8 cellular contexts compared by ENCODE assay signal in the genomic region with DNA sequence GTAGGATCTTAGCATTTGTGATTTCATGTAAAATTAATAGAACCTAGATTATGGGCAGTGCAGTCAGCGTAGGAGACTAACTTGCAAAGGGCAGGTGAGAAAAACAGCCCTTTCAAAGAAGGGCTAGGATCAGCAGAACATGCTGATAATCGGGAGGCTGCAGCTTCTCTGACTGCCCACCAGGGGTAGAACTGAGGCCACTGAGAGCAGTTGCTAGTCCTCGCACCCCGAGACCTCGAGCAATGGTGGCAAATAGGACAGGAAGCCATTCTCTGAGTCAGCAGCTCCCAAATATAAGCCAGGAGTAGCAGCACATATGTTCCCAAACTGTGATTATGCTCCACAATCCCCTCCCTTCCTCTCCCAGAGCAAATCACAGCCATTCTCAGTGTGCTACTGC.
DNase-seq lines count a peak whose midpoint lies in the region; ATAC-seq and TF ChIP-seq lines count a peak whose summit lies in the region.

No MANE protein-coding gene starts in this region.

- DNase-seq in SJSA1 (ENCODE audit: low read depth in 1 of 2, low spot score in 2 of 2), result peak; percentile 26 to 52
- peak; percentile 60 for DNase-seq in iPS-NIHi11 (ENCODE audit: low spot score)
- DNase-seq in T-helper 2 cell treated with Interferon-gamma antibody and Interleukin-4, amounts not matched to agents 5 μg/mL and 100 μg/mL, for 36 hours (ENCODE audit: low spot score), result no peak
- no peak for DNase-seq in Peyer's patch
- no peak for DNase-seq in SHP77 (lab: John Stamatoyannopoulos, UW)
- no peak for DNase-seq in uterus

- H3K27me3 ChIP-seq in SJSA1 (replicated peaks) (no peaks in the 10 kb centered on the region), Peyer's patch (no peaks in the 10 kb centered on the region), uterus (no peaks in the 10 kb centered on the region)

- H3K4me3 ChIP-seq in SJSA1, result no peak overlapping the region
- H3K4me3 ChIP-seq in Peyer's patch, result no peak overlapping the region
- no peak overlapping the region for H3K4me3 ChIP-seq in uterus

- no peak overlapping the region for H3K4me3 Mint-ChIP-seq in T-helper 2 cell treated with Interferon-gamma antibody and Interleukin-4, amounts not matched to agents 5 μg/mL and 100 μg/mL, for 36 hours

- no peaks in the 10 kb centered on the region for H3K4me1 Mint-ChIP-seq in T-helper 2 cell treated with Interferon-gamma antibody and Interleukin-4, amounts not matched to agents 5 μg/mL and 100 μg/mL, for 36 hours (ENCODE audit: low read depth)

- no peaks in the 10 kb centered on the region for H3K9me3 ChIP-seq in SJSA1 (replicated peaks)
- no peaks in the 10 kb centered on the region for H3K9me3 ChIP-seq in Peyer's patch
- no peaks in the 10 kb centered on the region for H3K9me3 ChIP-seq in uterus

- H3K4me1 ChIP-seq in SJSA1 (replicated peaks) (peaks cover 5% of the 10 kb centered on the region; the same call in 1 of the 2 replicates), Peyer's patch (no peaks in the 10 kb centered on the region), uterus (no peaks in the 10 kb centered on the region)

- TF ChIP-seq CTCF in C4-2B (conservative IDR thresholded peaks at IDR 0.05) (peak; percentile 35), Peyer's patch (IDR thresholded peaks at IDR 0.05) (no peak), uterus (IDR thresholded peaks at IDR 0.05) (no peak)

- no peaks in the 10 kb centered on the region for H3K36me3 ChIP-seq in SJSA1
- no peaks in the 10 kb centered on the region for H3K36me3 ChIP-seq in Peyer's patch
- no peaks in the 10 kb centered on the region for H3K36me3 ChIP-seq in uterus

- H3K9me3 Mint-ChIP-seq in T-helper 2 cell treated with Interferon-gamma antibody and Interleukin-4, amounts not matched to agents 5 μg/mL and 100 μg/mL, for 36 hours, result no peaks in the 10 kb centered on the region

- ATAC-seq in GM21360 (IDR thresholded peaks at IDR 0.05; ENCODE audit: unreplicated experiment), result peak; percentile 48

- TF ChIP-seq POLR2A in Peyer's patch (IDR thresholded peaks at IDR 0.05), result no peak
- no peak for TF ChIP-seq POLR2A in uterus (IDR thresholded peaks at IDR 0.05)

- no peaks in the 10 kb centered on the region for H3K36me3 Mint-ChIP-seq in T-helper 2 cell treated with Interferon-gamma antibody and Interleukin-4, amounts not matched to agents 5 μg/mL and 100 μg/mL, for 36 hours (ENCODE audit: low read depth)

- H3K27ac ChIP-seq in C4-2B (no peak overlapping the region), SJSA1 (no peak overlapping the region), Peyer's patch (no peak overlapping the region), uterus (no peak overlapping the region)

- no peaks in the 10 kb centered on the region for H3K27me3 Mint-ChIP-seq in T-helper 2 cell treated with Interferon-gamma antibody and Interleukin-4, amounts not matched to agents 5 μg/mL and 100 μg/mL, for 36 hours (ENCODE audit: low read depth)

- intact Hi-C loops in uterus (cut with DNase I; ENCODE audit: low total_unique reads), result no loop called here

- no peak overlapping the region for H3K27ac Mint-ChIP-seq in T-helper 2 cell treated with Interferon-gamma antibody and Interleukin-4, amounts not matched to agents 5 μg/mL and 100 μg/mL, for 36 hours

Comparison
In these comparisons a context has a peak if more than half of its experiments do, and no peak if none do; other contexts are left out.
1. DNase-seq: peak in SJSA1 (2 of 2) and iPS-NIHi11 (single experiment); none in T-helper 2 cell treated with Interferon-gamma antibody and Interleukin-4, amounts not matched to agents 5 μg/mL and 100 μg/mL, for 36 hours (single experiment), Peyer's patch (0 of 3), SHP77 (0 of 2) and uterus (0 of 2).